ENCODE assay signal across 17 cellular contexts in genomic region chr3:150179330-150179729, GRCh38.
DNase-seq lines count a peak whose midpoint lies in the region; ATAC-seq and TF ChIP-seq lines count a peak whose summit lies in the region.
"Had no signal": no experiment of that assay in that cellular context is flagged by ENCODE, and none has a peak within 500 bp of the region (broad histone marks: within the 10 kb centered on the region; RNA-seq: fewer than 3 reads in every experiment).

No MANE protein-coding gene starts in this region.

- H3K4me1 ChIP-seq in GM23338 (ENCODE audit: insufficient read depth) = peaks cover 5% of the 10 kb centered on the region
- peaks cover 10% of the 10 kb centered on the region for H3K4me1 ChIP-seq in endodermal cell (ENCODE audit: control insufficient read depth, insufficient read depth, low read length)
- peaks cover 9% of the 10 kb centered on the region for H3K4me1 ChIP-seq in neural progenitor cell
- peaks cover 0 to 2% of the 10 kb centered on the region in 2 experiments for H3K4me1 ChIP-seq in trophoblast cell (ENCODE audit: control insufficient read depth in 1 of 2, insufficient read depth in 2 of 2, low read length in 2 of 2)
- H3K4me1 ChIP-seq in SK-N-SH (ENCODE audit: control insufficient read depth in 1 of 2, insufficient read depth in 2 of 2, low read depth in 1 of 2, low read length in 1 of 2) = peaks cover 5 to 14% of the 10 kb centered on the region in 2 experiments; a peak in 2 of 4 replicates

- 86% methylated on average over 1 of the region's 1 CpG; no CpG with 5 or more reads in 1 of the 2 experiments for WGBS in endodermal cell (ENCODE audit: insufficient coverage in 1 of 2, insufficient read length in 1 of 2), 2 experiments
- no CpG with 5 or more reads among the region's 1 CpG for WGBS in trophoblast cell (ENCODE audit: extremely low coverage, insufficient coverage, insufficient read length)
- 100% methylated on average over 1 of the region's 1 CpG for WGBS in SK-N-SH (ENCODE audit: low lambda C conversion rate)

- H4K20me1 ChIP-seq in GM23338 (replicated peaks; ENCODE audit: insufficient read depth) (no peaks in the 10 kb centered on the region), neural progenitor cell (ENCODE audit: low read depth) (no peaks in the 10 kb centered on the region), SK-N-SH (ENCODE audit: insufficient read depth) (no peaks in the 10 kb centered on the region)

- H2AFZ ChIP-seq in GM23338 (peak overlapping the region; percentile 34; the same call in 1 of the 2 replicates), neural progenitor cell (replicated peaks) (peak overlapping the region; percentile 47), trophoblast cell (ENCODE audit: insufficient read depth, low read length, poor library complexity) (no peak overlapping the region), SK-N-SH (ENCODE audit: low read depth) (no peak overlapping the region)

- H3K9me3 Mint-ChIP-seq in GM23338 (no peaks in the 10 kb centered on the region), endodermal cell (no peaks in the 10 kb centered on the region), neural progenitor cell (peaks cover 18% of the 10 kb centered on the region)
- H3K9me3 Mint-ChIP-seq: CD4-positive, alpha-beta T cell had no signal

- H2AK5ac ChIP-seq in trophoblast cell (ENCODE audit: low read length) = no peak overlapping the region

- H3K27ac Mint-ChIP-seq in GM23338 = no peak overlapping the region
- peak overlapping the region; percentile 18 for H3K27ac Mint-ChIP-seq in endodermal cell
- no peak overlapping the region for H3K27ac Mint-ChIP-seq in neural progenitor cell
- H3K27ac Mint-ChIP-seq: B cell; CD4-positive, alpha-beta T cell had no signal

- peak overlapping the region; percentile 51 for H4K91ac ChIP-seq in trophoblast cell (ENCODE audit: low read depth, low read length)

- no peak overlapping the region for H2BK120ac ChIP-seq in trophoblast cell (ENCODE audit: insufficient read depth, low read length, poor library complexity)

- H3K36me3 Mint-ChIP-seq in GM23338 (ENCODE audit: low read depth) (no peaks in the 10 kb centered on the region), endodermal cell (ENCODE audit: low read depth) (no peaks in the 10 kb centered on the region), neural progenitor cell (peaks cover 6% of the 10 kb centered on the region)

- no peak overlapping the region for H4K8ac ChIP-seq in trophoblast cell (ENCODE audit: low read depth, low read length)

- TF ChIP-seq CTCF in GM23338 (conservative IDR thresholded peaks at IDR 0.05; ENCODE audit: low read depth in 2 of 2) = no peak
- no peak for TF ChIP-seq CTCF in endodermal cell (conservative IDR thresholded peaks at IDR 0.05)
- TF ChIP-seq CTCF in neural progenitor cell (IDR thresholded peaks at IDR 0.05) = no peak
- TF ChIP-seq CTCF in SK-N-SH (IDR thresholded peaks at IDR 0.05) = no peak

- H3K9me3 ChIP-seq in endodermal cell (ENCODE audit: control insufficient read depth, low read length) = no peaks in the 10 kb centered on the region
- no peaks in the 10 kb centered on the region for H3K9me3 ChIP-seq in neural progenitor cell (ENCODE audit: low read depth)
- H3K9me3 ChIP-seq in trophoblast cell (ENCODE audit: insufficient read depth, low read depth, low read length) = no peaks in the 10 kb centered on the region
- no peaks in the 10 kb centered on the region for H3K9me3 ChIP-seq in SK-N-SH
- H3K9me3 ChIP-seq: HAP-1 had no signal

- H3K27me3 ChIP-seq in GM23338 (ENCODE audit: insufficient read depth) = 0 out of 2 replicates have a peak, but pooled peaks cover 4% of the 10 kb centered on the region
- H3K27me3 ChIP-seq in endodermal cell (ENCODE audit: control insufficient read depth, insufficient read depth, low read length, poor library complexity, severe bottlenecking) = no peaks in the 10 kb centered on the region
- H3K27me3 ChIP-seq in neural progenitor cell = peaks cover 15% of the 10 kb centered on the region
- H3K27me3 ChIP-seq in trophoblast cell (ENCODE audit: insufficient read depth, low read length) = no peaks in the 10 kb centered on the region
- H3K27me3 ChIP-seq in SK-N-SH (ENCODE audit: insufficient read depth) = no peaks in the 10 kb centered on the region

- H3K36me3 ChIP-seq in GM23338 (ENCODE audit: insufficient read depth) (no peaks in the 10 kb centered on the region), endodermal cell (ENCODE audit: control insufficient read depth, insufficient read depth, low read length) (no peaks in the 10 kb centered on the region), neural progenitor cell (no peaks in the 10 kb centered on the region), trophoblast cell (ENCODE audit: control insufficient read depth in 1 of 2, insufficient read depth in 2 of 2, low read length in 2 of 2) (no peaks in the 10 kb centered on the region), SK-N-SH (replicated peaks in 1 of 2; ENCODE audit: control insufficient read depth in 1 of 2, insufficient read depth in 2 of 2, low read length in 1 of 2) (no peaks in the 10 kb centered on the region)
- H3K36me3 ChIP-seq: HAP-1 had no signal

- H3K4me3 ChIP-seq in GM23338 (no peak overlapping the region), endodermal cell (ENCODE audit: low read length) (no peak overlapping the region), neural progenitor cell (no peak overlapping the region), trophoblast cell (ENCODE audit: low read depth, low read length) (no peak overlapping the region), SK-N-SH (ENCODE audit: low read depth in 2 of 2, low read length in 1 of 2) (no peak overlapping the region)
- H3K4me3 ChIP-seq: HAP-1 had no signal

- no peak overlapping the region for H3K18ac ChIP-seq in trophoblast cell (ENCODE audit: low read length)

- CTCF ChIA-PET in SK-N-SH (lab: Yijun Ruan, JAX) = interaction anchor here (1.2 to 1.3 kb wide), 3 partner anchors 21 to 299 kb away, joined by 4 to 7 read pairs (median 7); no protein-coding TSS in a partner anchor

- no peak overlapping the region for H3K4ac ChIP-seq in trophoblast cell (ENCODE audit: low read depth, low read length)

- H3K23ac ChIP-seq in trophoblast cell (ENCODE audit: low read length) = no peak overlapping the region

- peaks cover 12% of the 10 kb centered on the region for H3K79me1 ChIP-seq in trophoblast cell (ENCODE audit: low read length)

- H3K9me2 ChIP-seq in GM23338 (ENCODE audit: insufficient read depth) (peaks cover 6% of the 10 kb centered on the region; the same call in 1 of the 2 replicates), SK-N-SH (no peaks in the 10 kb centered on the region)

- DNase-seq in GM23338 (ENCODE audit: low spot score) = no peak
- DNase-seq in endodermal cell = no peak
- no peak for DNase-seq in neural progenitor cell (ENCODE audit: low spot score)
- DNase-seq in trophoblast cell = no peak
- DNase-seq in 8988T = no peak
- no peak for DNase-seq in SK-N-SH
- DNase-seq: C1 segment of cervical spinal cord; Calu3; CD4-positive, alpha-beta T cell; DMS153; DMS79 treated with DMSO at 0.1 percent for 48 hours; EL; GOT3 had no signal

- H4K12ac ChIP-seq in trophoblast cell (ENCODE audit: low read depth, low read length) = no peak overlapping the region

- H2BK5ac ChIP-seq in trophoblast cell (ENCODE audit: low read depth, low read length, poor library complexity) = no peak overlapping the region

- TF ChIP-seq EP300 in SK-N-SH (IDR thresholded peaks at IDR 0.05; ENCODE audit: borderline replicate concordance in 1 of 2, low read depth in 1 of 2, low read length in 1 of 2) = no peak

- H3K9ac ChIP-seq in endodermal cell (ENCODE audit: extremely low read depth, low read length, poor library complexity, severe bottlenecking) (no peak overlapping the region), neural progenitor cell (no peak overlapping the region), trophoblast cell (ENCODE audit: low read length) (no peak overlapping the region), SK-N-SH (no peak overlapping the region)

- H3K27ac ChIP-seq in GM23338 (ENCODE audit: low read depth) (no peak overlapping the region), endodermal cell (ENCODE audit: low read depth, low read length) (no peak overlapping the region), neural progenitor cell (no peak overlapping the region), trophoblast cell (ENCODE audit: low read depth, low read length) (no peak overlapping the region), SK-N-SH (ENCODE audit: low read depth in 2 of 2, low read length in 1 of 2) (peak overlapping the region in 1 of 2 experiments; percentile 84; a peak in 1 of 4 replicates)
- H3K27ac ChIP-seq: HL-60 had no signal

- H3K14ac ChIP-seq in trophoblast cell (ENCODE audit: low read length) = no peak overlapping the region

- H3K27me3 Mint-ChIP-seq in GM23338 (ENCODE audit: insufficient read depth, low read depth, poor library complexity) = peaks cover 2% of the 10 kb centered on the region
- no peaks in the 10 kb centered on the region for H3K27me3 Mint-ChIP-seq in endodermal cell (ENCODE audit: insufficient read depth)
- H3K27me3 Mint-ChIP-seq in neural progenitor cell (ENCODE audit: insufficient read depth, low read depth) = peaks cover 3% of the 10 kb centered on the region

- TF ChIP-seq RAD21 in SK-N-SH (IDR thresholded peaks at IDR 0.05; ENCODE audit: low read length) = no peak

- H2BK12ac ChIP-seq in trophoblast cell (ENCODE audit: low read length) = no peak overlapping the region

- POLR2A ChIA-PET in SK-N-SH (lab: Yijun Ruan, JAX) = no interaction called here

- H3K4me1 Mint-ChIP-seq in GM23338 (no peaks in the 10 kb centered on the region; the same call in 2 of the 3 replicates), endodermal cell (peaks cover 18% of the 10 kb centered on the region), neural progenitor cell (peaks cover 12% of the 10 kb centered on the region)
- H3K4me1 Mint-ChIP-seq: B cell had no signal

- H3K79me2 ChIP-seq in GM23338 (replicated peaks; ENCODE audit: insufficient read depth) (no peaks in the 10 kb centered on the region), neural progenitor cell (ENCODE audit: low read depth) (no peaks in the 10 kb centered on the region), trophoblast cell (ENCODE audit: control insufficient read depth, insufficient read depth, low read length, poor library complexity) (no peaks in the 10 kb centered on the region), SK-N-SH (ENCODE audit: insufficient read depth) (no peaks in the 10 kb centered on the region)

- H3F3A ChIP-seq in GM23338 (replicated peaks; ENCODE audit: low read depth) (no peaks in the 10 kb centered on the region), neural progenitor cell (ENCODE audit: low read depth) (no peaks in the 10 kb centered on the region), SK-N-SH (replicated peaks; ENCODE audit: insufficient read depth) (peaks cover 15% of the 10 kb centered on the region)

- no peak overlapping the region for H3K4me2 ChIP-seq in GM23338
- no peak overlapping the region for H3K4me2 ChIP-seq in neural progenitor cell
- no peak overlapping the region for H3K4me2 ChIP-seq in trophoblast cell (ENCODE audit: low read length)
- no peak overlapping the region for H3K4me2 ChIP-seq in SK-N-SH

- no peak overlapping the region for H3K4me3 Mint-ChIP-seq in GM23338
- no peak overlapping the region for H3K4me3 Mint-ChIP-seq in endodermal cell
- no peak overlapping the region for H3K4me3 Mint-ChIP-seq in neural progenitor cell
- H3K4me3 Mint-ChIP-seq: B cell; CD4-positive, alpha-beta T cell had no signal

- no peak for ATAC-seq in GM23338
- no peak for ATAC-seq in HG03460 (IDR thresholded peaks at IDR 0.05; ENCODE audit: unreplicated experiment)

TF ChIP-seq in SK-N-SH, 30 proteins besides CTCF, POLR2A, EP300 and RAD21 (continues in another document):
- TF ChIP-seq TAF1 (IDR thresholded peaks at IDR 0.05; ENCODE audit: borderline replicate concordance, low read depth, low read length) = no peak

Comparison
In these comparisons a context has a peak if more than half of its experiments do, and no peak if none do; other contexts are left out.
1. H2AFZ ChIP-seq: peak in GM23338 (single experiment) and neural progenitor cell (single experiment); none in trophoblast cell (single experiment) and SK-N-SH (single experiment).